ENCODE assay signal across 1 cellular context in the genomic region with DNA sequence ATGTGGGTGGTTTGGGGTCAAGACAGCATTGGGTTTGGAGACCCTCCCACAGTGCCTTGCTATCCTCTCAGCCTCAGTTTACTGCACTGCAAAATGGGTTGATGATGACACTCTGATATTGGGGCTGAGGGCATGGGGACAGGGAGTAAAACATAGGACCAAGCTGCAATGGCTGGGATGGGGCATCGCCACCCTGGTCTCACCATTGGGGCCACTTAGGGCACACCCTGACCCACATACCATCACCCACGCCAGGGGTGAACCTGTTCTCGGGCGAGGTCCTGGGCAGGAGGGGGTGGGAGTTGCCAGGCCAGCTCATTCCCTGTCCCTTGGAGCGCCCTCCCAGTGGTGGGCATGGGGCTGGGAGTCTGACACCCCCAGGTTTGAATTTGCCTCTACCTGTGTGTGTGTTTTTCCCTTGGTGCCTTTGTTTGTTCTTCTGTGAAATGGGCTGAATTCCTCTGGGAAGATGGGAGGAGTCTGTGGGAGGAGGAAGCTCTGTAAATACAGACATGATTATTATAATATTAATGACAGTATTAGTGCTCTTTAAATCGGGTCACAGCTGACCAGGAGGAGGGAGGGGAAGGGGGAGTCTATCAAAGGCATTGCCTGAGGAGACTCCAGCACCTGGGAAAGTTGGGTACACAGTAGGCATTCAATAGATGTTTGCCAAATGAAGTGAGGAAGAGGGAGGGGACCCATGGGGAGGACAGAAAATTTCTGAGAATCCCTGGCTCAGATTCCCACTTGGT.
A peak's percentile ranks its signal among the peaks of the same experiment; 100 is the strongest.
TF ChIP-seq lines count a peak whose summit lies in the region.

No MANE protein-coding gene starts in this region.

TF ChIP-seq in HepG2, 621 proteins besides CTCF, POLR2A, EP300 and RAD21 (continued from another document):
- no peak for TF ChIP-seq HOXD1 (CRISPR knock-in tag; IDR thresholded peaks at IDR 0.05)
- no peak for TF ChIP-seq YY1 (IDR thresholded peaks at IDR 0.05; ENCODE audit: insufficient read depth, insufficient replicate concordance, low read depth, low read length)
- TF ChIP-seq, protein P1, sequence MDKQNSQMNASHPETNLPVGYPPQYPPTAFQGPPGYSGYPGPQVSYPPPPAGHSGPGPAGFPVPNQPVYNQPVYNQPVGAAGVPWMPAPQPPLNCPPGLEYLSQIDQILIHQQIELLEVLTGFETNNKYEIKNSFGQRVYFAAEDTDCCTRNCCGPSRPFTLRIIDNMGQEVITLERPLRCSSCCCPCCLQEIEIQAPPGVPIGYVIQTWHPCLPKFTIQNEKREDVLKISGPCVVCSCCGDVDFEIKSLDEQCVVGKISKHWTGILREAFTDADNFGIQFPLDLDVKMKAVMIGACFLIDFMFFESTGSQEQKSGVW (CRISPR knock-in tag; IDR thresholded peaks at IDR 0.05; ENCODE audit: borderline replicate concordance), result no peak
- TF ChIP-seq ZBTB20 (CRISPR knock-in tag; IDR thresholded peaks at IDR 0.05; ENCODE audit: borderline replicate concordance, low read depth), result no peak
- TF ChIP-seq, protein P2, sequence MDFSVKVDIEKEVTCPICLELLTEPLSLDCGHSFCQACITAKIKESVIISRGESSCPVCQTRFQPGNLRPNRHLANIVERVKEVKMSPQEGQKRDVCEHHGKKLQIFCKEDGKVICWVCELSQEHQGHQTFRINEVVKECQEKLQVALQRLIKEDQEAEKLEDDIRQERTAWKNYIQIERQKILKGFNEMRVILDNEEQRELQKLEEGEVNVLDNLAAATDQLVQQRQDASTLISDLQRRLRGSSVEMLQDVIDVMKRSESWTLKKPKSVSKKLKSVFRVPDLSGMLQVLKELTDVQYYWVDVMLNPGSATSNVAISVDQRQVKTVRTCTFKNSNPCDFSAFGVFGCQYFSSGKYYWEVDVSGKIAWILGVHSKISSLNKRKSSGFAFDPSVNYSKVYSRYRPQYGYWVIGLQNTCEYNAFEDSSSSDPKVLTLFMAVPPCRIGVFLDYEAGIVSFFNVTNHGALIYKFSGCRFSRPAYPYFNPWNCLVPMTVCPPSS (IDR thresholded peaks at IDR 0.05), result no peak
- TF ChIP-seq, protein P3, sequence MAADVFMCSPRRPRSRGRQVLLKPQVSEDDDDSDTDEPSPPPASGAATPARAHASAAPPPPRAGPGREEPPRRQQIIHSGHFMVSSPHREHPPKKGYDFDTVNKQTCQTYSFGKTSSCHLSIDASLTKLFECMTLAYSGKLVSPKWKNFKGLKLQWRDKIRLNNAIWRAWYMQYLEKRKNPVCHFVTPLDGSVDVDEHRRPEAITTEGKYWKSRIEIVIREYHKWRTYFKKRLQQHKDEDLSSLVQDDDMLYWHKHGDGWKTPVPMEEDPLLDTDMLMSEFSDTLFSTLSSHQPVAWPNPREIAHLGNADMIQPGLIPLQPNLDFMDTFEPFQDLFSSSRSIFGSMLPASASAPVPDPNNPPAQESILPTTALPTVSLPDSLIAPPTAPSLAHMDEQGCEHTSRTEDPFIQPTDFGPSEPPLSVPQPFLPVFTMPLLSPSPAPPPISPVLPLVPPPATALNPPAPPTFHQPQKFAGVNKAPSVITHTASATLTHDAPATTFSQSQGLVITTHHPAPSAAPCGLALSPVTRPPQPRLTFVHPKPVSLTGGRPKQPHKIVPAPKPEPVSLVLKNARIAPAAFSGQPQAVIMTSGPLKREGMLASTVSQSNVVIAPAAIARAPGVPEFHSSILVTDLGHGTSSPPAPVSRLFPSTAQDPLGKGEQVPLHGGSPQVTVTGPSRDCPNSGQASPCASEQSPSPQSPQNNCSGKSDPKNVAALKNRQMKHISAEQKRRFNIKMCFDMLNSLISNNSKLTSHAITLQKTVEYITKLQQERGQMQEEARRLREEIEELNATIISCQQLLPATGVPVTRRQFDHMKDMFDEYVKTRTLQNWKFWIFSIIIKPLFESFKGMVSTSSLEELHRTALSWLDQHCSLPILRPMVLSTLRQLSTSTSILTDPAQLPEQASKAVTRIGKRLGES (CRISPR knock-in tag; IDR thresholded peaks at IDR 0.05; ENCODE audit: borderline replicate concordance), result no peak
- TF ChIP-seq, protein P4, sequence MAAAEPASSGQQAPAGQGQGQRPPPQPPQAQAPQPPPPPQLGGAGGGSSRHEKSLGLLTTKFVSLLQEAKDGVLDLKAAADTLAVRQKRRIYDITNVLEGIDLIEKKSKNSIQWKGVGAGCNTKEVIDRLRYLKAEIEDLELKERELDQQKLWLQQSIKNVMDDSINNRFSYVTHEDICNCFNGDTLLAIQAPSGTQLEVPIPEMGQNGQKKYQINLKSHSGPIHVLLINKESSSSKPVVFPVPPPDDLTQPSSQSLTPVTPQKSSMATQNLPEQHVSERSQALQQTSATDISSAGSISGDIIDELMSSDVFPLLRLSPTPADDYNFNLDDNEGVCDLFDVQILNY (CRISPR knock-in tag; conservative IDR thresholded peaks at IDR 0.05), result no peak
- TF ChIP-seq BRD4 (CRISPR knock-in tag; IDR thresholded peaks at IDR 0.05), result no peak
- TF ChIP-seq FIP1L1 (IDR thresholded peaks at IDR 0.05; ENCODE audit: borderline replicate concordance, insufficient read depth, low read depth, low read length), result no peak
- TF ChIP-seq ZKSCAN8 (CRISPR knock-in tag; IDR thresholded peaks at IDR 0.05; ENCODE audit: borderline replicate concordance), result 0 out of 2 replicates have a peak, but pooled peaks have one; percentile 57
- no peak for TF ChIP-seq FOXC1 (CRISPR knock-in tag; IDR thresholded peaks at IDR 0.05; ENCODE audit: borderline replicate concordance)
- no peak for TF ChIP-seq ZNF816 (CRISPR knock-in tag; IDR thresholded peaks at IDR 0.05; ENCODE audit: borderline replicate concordance)
- TF ChIP-seq ZFAT (CRISPR knock-in tag; conservative IDR thresholded peaks at IDR 0.05), result no peak
- no peak for TF ChIP-seq CAMTA2 (CRISPR knock-in tag; IDR thresholded peaks at IDR 0.05; ENCODE audit: borderline replicate concordance)
- TF ChIP-seq ZBTB42 (CRISPR knock-in tag; IDR thresholded peaks at IDR 0.05), result no peak
